10 cellular contexts compared by ENCODE assay signal in genomic region chr18:55402731-55403405, GRCh38.
DNase-seq lines count a peak whose midpoint lies in the region; ATAC-seq and TF ChIP-seq lines count a peak whose summit lies in the region.
"Had no signal": no experiment of that assay in that cellular context is flagged by ENCODE, and none has a peak within 500 bp of the region (broad histone marks: within the 10 kb centered on the region; RNA-seq: fewer than 3 reads in every experiment).

No MANE protein-coding gene starts in this region.

- peak; percentile 25 for DNase-seq in NCI-H748 (lab: John Stamatoyannopoulos, UW; ENCODE audit: unreplicated experiment)
- no peak for DNase-seq in NCI-H748 treated with DMSO at 0.1 percent for 48 hours (lab: John Stamatoyannopoulos, UW)
- no peak for DNase-seq in caudate nucleus (lab: John Stamatoyannopoulos, UW)
- no peak for DNase-seq in mesothelial cell of epicardium (ENCODE audit: low spot score in 2 of 2, unreplicated experiment in 2 of 2)
- DNase-seq in upper lobe of left lung = no peak
- DNase-seq in activated naive CD4-positive, alpha-beta T cell treated with anti-CD3 and anti-CD28 coated beads, Interleukin-2, amount 10 ng/mL, durations not matched to agents 7 days and 5 days = no peak
- DNase-seq in foreskin melanocyte = no peak
- DNase-seq: activated T-cell treated with anti-CD3 and anti-CD28 coated beads, Interleukin-2, amount 50 U/mL, for 1 hour had no signal

- TF ChIP-seq EP300 in upper lobe of left lung (IDR thresholded peaks at IDR 0.05) = no peak

- H3K27ac ChIP-seq in caudate nucleus (ENCODE audit: low read depth, low read length) (peak overlapping the region; percentile 93), upper lobe of left lung (peak overlapping the region; percentile 59 to 79 (median 68))
- H3K27ac ChIP-seq: BLaER1 had no signal

- H3K4me3 Mint-ChIP-seq in mesothelial cell of epicardium = peak overlapping the region; percentile 47
- H3K4me3 Mint-ChIP-seq in activated naive CD4-positive, alpha-beta T cell treated with anti-CD3 and anti-CD28 coated beads, Interleukin-2, amount 10 ng/mL, durations not matched to agents 7 days and 5 days = no peak overlapping the region

- 55 to 59% methylated on average over 10 of the region's 10 CpGs for WGBS in upper lobe of left lung, 2 donors

- H3K27ac Mint-ChIP-seq in mesothelial cell of epicardium = peak overlapping the region; percentile 98
- no peak overlapping the region for H3K27ac Mint-ChIP-seq in activated naive CD4-positive, alpha-beta T cell treated with anti-CD3 and anti-CD28 coated beads, Interleukin-2, amount 10 ng/mL, durations not matched to agents 7 days and 5 days

- H3K36me3 Mint-ChIP-seq in mesothelial cell of epicardium = no peaks in the 10 kb centered on the region
- no peaks in the 10 kb centered on the region for H3K36me3 Mint-ChIP-seq in activated naive CD4-positive, alpha-beta T cell treated with anti-CD3 and anti-CD28 coated beads, Interleukin-2, amount 10 ng/mL, durations not matched to agents 7 days and 5 days

- H3K36me3 ChIP-seq in upper lobe of left lung = no peaks in the 10 kb centered on the region

- no peaks in the 10 kb centered on the region for H3K27me3 Mint-ChIP-seq in mesothelial cell of epicardium (ENCODE audit: low read depth)
- no peaks in the 10 kb centered on the region for H3K27me3 Mint-ChIP-seq in activated naive CD4-positive, alpha-beta T cell treated with anti-CD3 and anti-CD28 coated beads, Interleukin-2, amount 10 ng/mL, durations not matched to agents 7 days and 5 days

- peaks cover 90% of the 10 kb centered on the region for H3K4me1 Mint-ChIP-seq in mesothelial cell of epicardium
- no peaks in the 10 kb centered on the region for H3K4me1 Mint-ChIP-seq in activated naive CD4-positive, alpha-beta T cell treated with anti-CD3 and anti-CD28 coated beads, Interleukin-2, amount 10 ng/mL, durations not matched to agents 7 days and 5 days

- H3K9me3 Mint-ChIP-seq in mesothelial cell of epicardium = no peaks in the 10 kb centered on the region
- no peaks in the 10 kb centered on the region for H3K9me3 Mint-ChIP-seq in activated naive CD4-positive, alpha-beta T cell treated with anti-CD3 and anti-CD28 coated beads, Interleukin-2, amount 10 ng/mL, durations not matched to agents 7 days and 5 days

- CTCF ChIA-PET in activated naive CD4-positive, alpha-beta T cell treated with anti-CD3 and anti-CD28 coated beads, Interleukin-2, amount 10 ng/mL, durations not matched to agents 7 days and 5 days (lab: Charles Lee) = no interaction called here

- H3K4me3 ChIP-seq in upper lobe of left lung = peak overlapping the region in 2 of 4 donors; percentile 6 to 23
- H3K4me3 ChIP-seq: BLaER1 had no signal

- no peak for TF ChIP-seq CTCF in mesothelial cell of epicardium (IDR thresholded peaks at IDR 0.05; ENCODE audit: unreplicated experiment)
- TF ChIP-seq CTCF in upper lobe of left lung (IDR thresholded peaks at IDR 0.05) = no peak

- H3K9me3 ChIP-seq in upper lobe of left lung = no peaks in the 10 kb centered on the region
- H3K9me3 ChIP-seq: BLaER1 had no signal

- ATAC-seq in upper lobe of left lung (ENCODE audit: low FRiP score in 2 of 2) (no peak), GM21526 (IDR thresholded peaks at IDR 0.05; ENCODE audit: low FRiP score, unreplicated experiment) (no peak)

- peaks cover 0 to 24% (median 20%) of the 10 kb centered on the region in 4 donors for H3K4me1 ChIP-seq in upper lobe of left lung
- H3K4me1 ChIP-seq: BLaER1 had no signal

- no peaks in the 10 kb centered on the region for H3K27me3 ChIP-seq in upper lobe of left lung
- H3K27me3 ChIP-seq: BLaER1 had no signal

- no peak for TF ChIP-seq POLR2A in upper lobe of left lung (IDR thresholded peaks at IDR 0.05)
